In genomic region chr1:113192980-113193379, GRCh38 we compare ENCODE assay signal across 30 cellular contexts.
"Had no signal": no experiment of that assay in that cellular context is flagged by ENCODE, and none has a peak within 500 bp of the region (broad histone marks: within the 10 kb centered on the region; RNA-seq: fewer than 3 reads in every experiment).

No MANE protein-coding gene starts in this region.

- H3K36me3 ChIP-seq: esophagus muscularis mucosa, gastrocnemius medialis, heart left ventricle had no signal

- H3K27me3 ChIP-seq: esophagus muscularis mucosa, foreskin keratinocyte, gastrocnemius medialis, heart left ventricle, hepatocyte had no signal

- H3K9me3 Mint-ChIP-seq: activated B cell treated with CpG ODN at 0.5 μM for 24 hours had no signal

- H3K9me3 ChIP-seq: esophagus muscularis mucosa, gastrocnemius medialis, heart left ventricle had no signal

- H3K4me3 ChIP-seq: esophagus muscularis mucosa, gastrocnemius medialis, heart left ventricle, hepatocyte had no signal

- H3K4me1 ChIP-seq: esophagus muscularis mucosa, foreskin keratinocyte, gastrocnemius medialis had no signal

- H3K4me1 Mint-ChIP-seq: activated T-helper 17 cell treated with anti-CD3 and anti-CD28 coated beads, Interleukin-2, amount 50 U/mL, for 72 hours had no signal

- H3K27ac ChIP-seq: esophagus muscularis mucosa, foreskin keratinocyte, gastrocnemius medialis, heart left ventricle, hepatocyte, VCaP had no signal

- ATAC-seq: activated CD4-positive, CD25-positive, alpha-beta regulatory T cell treated with anti-CD3 and anti-CD28 coated beads, Interleukin-2, amount 50 U/mL, for 24 hours; activated CD8-positive, alpha-beta T cell treated with anti-CD3 and anti-CD28 coated beads for 36 hours; activated T-cell treated with anti-CD3 and anti-CD28 coated beads, Interleukin-2, amount 50 U/mL, for 4 hours; activated T-helper 17 cell treated with anti-CD3 and anti-CD28 coated beads, Interleukin-2, amount 50 U/mL, for 72 hours; effector memory CD8-positive, alpha-beta T cell; foreskin keratinocyte; gastrocnemius medialis; heart left ventricle had no signal

- DNase-seq: activated B cell treated with CpG ODN at 0.5 μM for 24 hours; activated CD4-positive, alpha-beta T cell treated with anti-CD3 and anti-CD28 coated beads for 48 hours; activated CD4-positive, alpha-beta T cell treated with anti-CD3 and anti-CD28 coated beads, Interleukin-2, amount 50 U/mL, for 1 hour; activated CD4-positive, alpha-beta T cell treated with anti-CD3 and anti-CD28 coated beads, Interleukin-2, amount 50 U/mL, for 48 hours; activated CD8-positive, alpha-beta memory T cell treated with anti-CD3 and anti-CD28 coated beads for 24 hours; activated CD8-positive, alpha-beta T cell treated with anti-CD3 and anti-CD28 coated beads for 36 hours; activated effector memory CD4-positive, alpha-beta T cell treated with Interleukin-2 at 50 U/mL for 16 hours; activated gamma-delta T cell treated with Interleukin-2 at 50 U/mL for 16 hours; activated naive CD4-positive, alpha-beta T cell treated with anti-CD3 and anti-CD28 coated beads, Interleukin-2, amount 50 U/mL, for 16 hours; activated naive CD4-positive, alpha-beta T cell treated with Interleukin-2 at 50 U/mL for 16 hours; activated T-cell treated with anti-CD3 and anti-CD28 coated beads, Interleukin-2, amount 50 U/mL, for 4 hours; amniotic stem cell; anterior cingulate cortex; caudate nucleus; cortex of kidney; dermis blood vessel endothelial cell; effector CD4-positive, alpha-beta T cell; effector memory CD8-positive, alpha-beta T cell; erythroblast; foreskin keratinocyte; gastrocnemius medialis; glutamatergic neuron; heart left ventricle; T-helper 2 cell had no signal

- H3K4me3 Mint-ChIP-seq: activated B cell treated with CpG ODN at 0.5 μM for 24 hours; activated CD8-positive, alpha-beta T cell treated with anti-CD3 and anti-CD28 coated beads for 36 hours; activated naive CD8-positive, alpha-beta T cell; activated T-cell treated with anti-CD3 and anti-CD28 coated beads, Interleukin-2, amount 50 U/mL, for 4 hours; activated T-helper 17 cell treated with anti-CD3 and anti-CD28 coated beads, Interleukin-2, amount 50 U/mL, for 72 hours; effector memory CD8-positive, alpha-beta T cell had no signal

- H3K27ac Mint-ChIP-seq: activated B cell treated with CpG ODN at 0.5 μM for 24 hours; activated CD8-positive, alpha-beta T cell treated with anti-CD3 and anti-CD28 coated beads for 36 hours; activated naive CD8-positive, alpha-beta T cell; activated T-helper 17 cell treated with anti-CD3 and anti-CD28 coated beads, Interleukin-2, amount 50 U/mL, for 72 hours; effector memory CD8-positive, alpha-beta T cell had no signal
